In genomic region chr17:45841883-45842525, GRCh38 we compare ENCODE assay signal across 21 cellular contexts. TPM values are rescaled to one million over a fixed set of nuclear protein-coding genes. Genes with fewer than 3 reads are reported as not detected.
DNase-seq lines count a peak whose midpoint lies in the region; ATAC-seq and TF ChIP-seq lines count a peak whose summit lies in the region.
"Had no signal": no experiment of that assay in that cellular context is flagged by ENCODE, and none has a peak within 500 bp of the region (broad histone marks: within the 10 kb centered on the region; RNA-seq: fewer than 3 reads in every experiment).

No MANE protein-coding gene starts in this region.

- TF ChIP-seq CTCF in RWPE2 (IDR thresholded peaks at IDR 0.05; ENCODE audit: poor library complexity, severe bottlenecking): no peak

- no peak overlapping the region for H3K4me3 Mint-ChIP-seq in activated CD4-positive, alpha-beta T cell treated with anti-CD3 and anti-CD28 coated beads, Interleukin-2, amount 10 ng/mL, durations not matched to agents 24 days and 14 days
- H3K4me3 Mint-ChIP-seq: CD4-positive, alpha-beta memory T cell; IgD-negative memory B cell had no signal

- no peaks in the 10 kb centered on the region for H3K4me1 ChIP-seq in RWPE2 (ENCODE audit: insufficient read depth, poor library complexity, severe bottlenecking)
- H3K4me1 ChIP-seq: stomach, uterus had no signal

- DNase-seq in NCI-H1105 treated with DMSO at 0.1 percent for 48 hours (lab: John Stamatoyannopoulos, UW): peak; percentile 15
- no peak for DNase-seq in NCI-H1105 (lab: John Stamatoyannopoulos, UW)
- DNase-seq in NCI-H2107 treated with DMSO at 0.1 percent for 48 hours (lab: John Stamatoyannopoulos, UW; ENCODE audit: unreplicated experiment): peak; percentile 55
- DNase-seq in RWPE2 (ENCODE audit: low spot score): no peak
- DNase-seq in myocyte (ENCODE audit: low read depth): peak; percentile 52
- DNase-seq in activated CD4-positive, alpha-beta T cell treated with anti-CD3 and anti-CD28 coated beads, Interleukin-2, amount 10 ng/mL, durations not matched to agents 24 days and 14 days: no peak
- no peak for DNase-seq in stimulated activated CD4-positive, alpha-beta T cell treated with anti-CD3 and anti-CD28 coated beads, Interleukin-12 subunit alpha, Interleukin-12 subunit beta, amount 100 ng/mL, for 4 hours
- DNase-seq: 8988T; activated CD4-positive, alpha-beta T cell treated with anti-CD3 and anti-CD28 coated beads for 1 hour; activated T-cell treated with anti-CD3 and anti-CD28 coated beads, Interleukin-2, amount 50 U/mL, for 1 hour; CD4-positive, alpha-beta memory T cell; GM23248; stomach; uterus had no signal

- no peaks in the 10 kb centered on the region for H3K9me3 Mint-ChIP-seq in activated CD4-positive, alpha-beta T cell treated with anti-CD3 and anti-CD28 coated beads, Interleukin-2, amount 10 ng/mL, durations not matched to agents 24 days and 14 days
- H3K9me3 Mint-ChIP-seq: CD4-positive, alpha-beta memory T cell; IgD-negative memory B cell had no signal

- no peak overlapping the region for H3K4me3 ChIP-seq in RWPE2 (ENCODE audit: severe bottlenecking)
- H3K4me3 ChIP-seq: GM23248, skin epidermis, stomach, uterus had no signal

- no peaks in the 10 kb centered on the region for H3K36me3 Mint-ChIP-seq in activated CD4-positive, alpha-beta T cell treated with anti-CD3 and anti-CD28 coated beads, Interleukin-2, amount 10 ng/mL, durations not matched to agents 24 days and 14 days (ENCODE audit: low read depth)
- H3K36me3 Mint-ChIP-seq: CD4-positive, alpha-beta memory T cell; IgD-negative memory B cell had no signal

- H3K27ac ChIP-seq in RWPE2 (ENCODE audit: poor library complexity, severe bottlenecking): no peak overlapping the region
- H3K27ac ChIP-seq: epithelial cell of prostate, GM23248, skin epidermis, stomach, uterus had no signal

- no peaks in the 10 kb centered on the region for H3K9me3 ChIP-seq in RWPE2 (ENCODE audit: severe bottlenecking)
- H3K9me3 ChIP-seq: stomach, uterus had no signal

- no peaks in the 10 kb centered on the region for H3K4me1 Mint-ChIP-seq in activated CD4-positive, alpha-beta T cell treated with anti-CD3 and anti-CD28 coated beads, Interleukin-2, amount 10 ng/mL, durations not matched to agents 24 days and 14 days
- H3K4me1 Mint-ChIP-seq: CD4-positive, alpha-beta memory T cell; IgD-negative memory B cell had no signal

- H3K36me3 ChIP-seq in RWPE2 (ENCODE audit: low read depth): no peaks in the 10 kb centered on the region
- H3K36me3 ChIP-seq: stomach, uterus had no signal

- ATAC-seq in RWPE2 (ENCODE audit: low read depth) (peak; percentile 62), HG02938 (IDR thresholded peaks at IDR 0.05; ENCODE audit: unreplicated experiment) (no peak)

- no peaks in the 10 kb centered on the region for H3K27me3 ChIP-seq in RWPE2 (ENCODE audit: insufficient read depth, poor library complexity, severe bottlenecking)
- H3K27me3 ChIP-seq: uterus had no signal

- intact Hi-C loops in activated CD4-positive, alpha-beta T cell treated with anti-CD3 and anti-CD28 coated beads, Interleukin-2, amount 10 ng/mL, durations not matched to agents 24 days and 14 days (cut with micrococcal nuclease): no loop called here

- no peak overlapping the region for H3K27ac Mint-ChIP-seq in activated CD4-positive, alpha-beta T cell treated with anti-CD3 and anti-CD28 coated beads, Interleukin-2, amount 10 ng/mL, durations not matched to agents 24 days and 14 days
- H3K27ac Mint-ChIP-seq: IgD-negative memory B cell had no signal

- H3K27me3 Mint-ChIP-seq in activated CD4-positive, alpha-beta T cell treated with anti-CD3 and anti-CD28 coated beads, Interleukin-2, amount 10 ng/mL, durations not matched to agents 24 days and 14 days: no peaks in the 10 kb centered on the region

RNA-seq across cellular contexts. Expression of gene SPPL2C, which starts 2.7 kb away (rescaled TPM):
- total RNA-seq in myocyte: not detected in 2 replicates
- polyA plus RNA-seq in myocyte (2012): not detected
- not detected in 2 replicates for total RNA-seq in activated CD4-positive, alpha-beta T cell treated with anti-CD3 and anti-CD28 coated beads, Interleukin-2, amount 10 ng/mL, durations not matched to agents 24 days and 14 days
- total RNA-seq: CD4-positive, alpha-beta memory T cell; GM23248; mesenteric fat pad; stomach; T-helper 1 cell treated with Interleukin-12 subunit alpha and Interleukin-12 subunit beta and Interleukin-4 antibody, amounts not matched to agents 30 ng/mL and 1 ng/mL, for 36 hours; uterus had no signal
- polyA plus RNA-seq: CD4-positive, alpha-beta memory T cell; GM23248; IgD-negative memory B cell; keratinocyte; stomach had no signal

RNA-seq across cellular contexts. Expression of gene MAPT, which starts 52.4 kb away (rescaled TPM):
- total RNA-seq in myocyte: 0.05 TPM in 2 replicates
- 0.25 TPM for polyA plus RNA-seq in myocyte (2012)
- total RNA-seq in activated CD4-positive, alpha-beta T cell treated with anti-CD3 and anti-CD28 coated beads, Interleukin-2, amount 10 ng/mL, durations not matched to agents 24 days and 14 days: 0.37 and 0.47 TPM in 2 replicates
- total RNA-seq: GM23248 had no signal
- polyA plus RNA-seq: IgD-negative memory B cell had no signal

RNA-seq across cellular contexts. Expression of gene CRHR1, which starts 57.9 kb away (rescaled TPM):
- 0.36 TPM in 1 of 2 replicates, not detected in the other for total RNA-seq in myocyte
- 0.24 TPM for polyA plus RNA-seq in myocyte (2012)
- total RNA-seq in activated CD4-positive, alpha-beta T cell treated with anti-CD3 and anti-CD28 coated beads, Interleukin-2, amount 10 ng/mL, durations not matched to agents 24 days and 14 days: not detected in 2 replicates
- total RNA-seq: CD4-positive, alpha-beta memory T cell; GM23248; mesenteric fat pad; stomach; T-helper 1 cell treated with Interleukin-12 subunit alpha and Interleukin-12 subunit beta and Interleukin-4 antibody, amounts not matched to agents 30 ng/mL and 1 ng/mL, for 36 hours had no signal
- polyA plus RNA-seq: CD4-positive, alpha-beta memory T cell; GM23248; IgD-negative memory B cell; keratinocyte; stomach had no signal

Comparison
In these comparisons a context has a peak if more than half of its experiments do, and no peak if none do; other contexts are left out.
1. DNase-seq: peak in NCI-H1105 treated with DMSO at 0.1 percent for 48 hours (single experiment), NCI-H2107 treated with DMSO at 0.1 percent for 48 hours (single experiment) and myocyte (single experiment); none in NCI-H1105 (single experiment), RWPE2 (single experiment), activated CD4-positive, alpha-beta T cell treated with anti-CD3 and anti-CD28 coated beads, Interleukin-2, amount 10 ng/mL, durations not matched to agents 24 days and 14 days (single experiment) and stimulated activated CD4-positive, alpha-beta T cell treated with anti-CD3 and anti-CD28 coated beads, Interleukin-12 subunit alpha, Interleukin-12 subunit beta, amount 100 ng/mL, for 4 hours (single experiment).